ENCODE assay signal across 17 cellular contexts in the genomic region with DNA sequence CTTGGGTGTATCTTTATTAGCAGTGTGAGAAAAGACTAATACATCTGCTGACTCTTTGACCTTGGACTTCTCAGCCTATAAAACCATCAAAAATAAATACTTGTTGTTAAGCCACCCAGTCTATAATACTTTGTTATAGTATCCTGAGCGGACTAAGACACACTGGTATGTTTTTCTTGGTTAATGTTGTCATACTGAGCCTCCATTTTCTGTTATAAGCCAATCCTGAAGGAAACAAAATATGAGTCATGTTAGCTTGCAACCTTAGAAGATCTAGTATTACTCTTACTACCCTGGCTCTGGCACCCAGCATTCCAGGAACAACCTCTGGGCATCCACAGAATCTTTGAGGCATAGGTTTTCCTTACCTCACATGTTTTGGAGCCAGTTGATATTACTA.
"Had no signal": no experiment of that assay in that cellular context is flagged by ENCODE, and none has a peak within 500 bp of the region (broad histone marks: within the 10 kb centered on the region; RNA-seq: fewer than 3 reads in every experiment).

No MANE protein-coding gene starts in this region.

- H3K4me3 ChIP-seq: cardiac muscle cell, right atrium auricular region, smooth muscle cell had no signal

- DNase-seq: activated CD4-positive, alpha-beta T cell treated with anti-CD3 and anti-CD28 coated beads, Interleukin-2, amount 50 U/mL, for 4 hours; activated naive CD4-positive, alpha-beta T cell treated with Interleukin-2 at 50 U/mL for 16 hours; activated T-cell treated with anti-CD3 and anti-CD28 coated beads for 4 hours; aorta; hippocampal formation; kidney; occipital lobe; stimulated activated CD4-positive, alpha-beta T cell treated with anti-CD3 and anti-CD28 coated beads, Interleukin-4, amount 100 ng/mL, for 4 hours; stimulated activated CD8-positive, alpha-beta memory T cell treated with anti-CD3 and anti-CD28 coated beads, Interleukin-4, amount 100 ng/mL, for 48 hours; stimulated activated naive CD8-positive, alpha-beta T cell treated with anti-CD3 and anti-CD28 coated beads, Interleukin-15, Interleukin-2, amounts not matched to agents 100 U/mL and 50 U/mL, for 24 hours; T-helper 9 cell had no signal

- H3K4me3 Mint-ChIP-seq: natural killer cell treated with Interleukin-12 subunit alpha and Interleukin-12 subunit beta and Interleukin-15 and Interleukin-18, amount 100 ng/mL, for 72 hours; type B pancreatic cell had no signal

- H3K27ac Mint-ChIP-seq: natural killer cell treated with Interleukin-12 subunit alpha and Interleukin-12 subunit beta and Interleukin-15 and Interleukin-18, amount 100 ng/mL, for 72 hours; type B pancreatic cell had no signal

- H3K9me3 Mint-ChIP-seq: type B pancreatic cell had no signal

- H3K36me3 Mint-ChIP-seq: natural killer cell treated with Interleukin-12 subunit alpha and Interleukin-12 subunit beta and Interleukin-15 and Interleukin-18, amount 100 ng/mL, for 72 hours; type B pancreatic cell had no signal

- H3K4me2 ChIP-seq: smooth muscle cell had no signal

- H3K4me1 ChIP-seq: right atrium auricular region had no signal

- H3K27me3 ChIP-seq: cardiac muscle cell, right atrium auricular region had no signal

- H3K27ac ChIP-seq: cardiac muscle cell, right atrium auricular region had no signal

- H3K36me3 ChIP-seq: cardiac muscle cell, right atrium auricular region had no signal

- ATAC-seq: activated CD4-positive, CD25-positive, alpha-beta regulatory T cell treated with anti-CD3 and anti-CD28 coated beads, Interleukin-2, amount 50 U/mL, for 24 hours; natural killer cell treated with Interleukin-12 subunit alpha and Interleukin-12 subunit beta and Interleukin-15 and Interleukin-18, amount 100 ng/mL, for 72 hours; stimulated activated naive CD8-positive, alpha-beta T cell treated with anti-CD3 and anti-CD28 coated beads, Interleukin-15, Interleukin-2, amounts not matched to agents 100 U/mL and 50 U/mL, for 24 hours had no signal

- H3K27me3 Mint-ChIP-seq: natural killer cell treated with Interleukin-12 subunit alpha and Interleukin-12 subunit beta and Interleukin-15 and Interleukin-18, amount 100 ng/mL, for 72 hours; type B pancreatic cell had no signal
